Comparison of ENCODE assay signal across 13 cellular contexts in genomic region chr3:71461749-71462483, GRCh38.
A peak's percentile ranks its signal among the peaks of the same experiment; 100 is the strongest.
DNase-seq lines count a peak whose midpoint lies in the region; ATAC-seq and TF ChIP-seq lines count a peak whose summit lies in the region.
"Had no signal": no experiment of that assay in that cellular context is flagged by ENCODE, and none has a peak within 500 bp of the region (broad histone marks: within the 10 kb centered on the region; RNA-seq: fewer than 3 reads in every experiment).

No MANE protein-coding gene starts in this region.

- H3K14ac ChIP-seq in trophoblast cell (ENCODE audit: low read length) = no peak overlapping the region

- no peak overlapping the region for H3K23ac ChIP-seq in trophoblast cell (ENCODE audit: low read length)

- no CpG with 5 or more reads among the region's 9 CpGs for WGBS in trophoblast cell (ENCODE audit: extremely low coverage, insufficient coverage, insufficient read length)

- H3K18ac ChIP-seq in trophoblast cell (ENCODE audit: low read length) = no peak overlapping the region

- H2BK5ac ChIP-seq in trophoblast cell (ENCODE audit: low read depth, low read length, poor library complexity) = no peak overlapping the region

- no peak for DNase-seq in CD8-positive, alpha-beta memory T cell
- DNase-seq in M059J (ENCODE audit: low read depth) (peak; percentile 49), colonic mucosa (no peak), trophoblast cell (peak in 1 of 2 donors; percentile 67), MM.1S (no peak), foreskin melanocyte (no peak)
- DNase-seq: activated CD4-positive, alpha-beta T cell treated with anti-CD3 and anti-CD28 coated beads for 4 hours; activated naive CD4-positive, alpha-beta T cell; effector memory CD8-positive, alpha-beta T cell; H9; NCI-H1694 treated with DMSO at 0.1 percent for 48 hours; stimulated activated CD4-positive, alpha-beta T cell treated with anti-CD3 and anti-CD28 coated beads, Interleukin-4, amount 100 ng/mL, for 4 hours had no signal

- H3K9ac ChIP-seq in colonic mucosa (ENCODE audit: low read depth in 2 of 2, low read length in 2 of 2) = peak overlapping the region in 1 of 2 donors; percentile 35
- no peak overlapping the region for H3K9ac ChIP-seq in trophoblast cell (ENCODE audit: low read length)
- H3K9ac ChIP-seq in MM.1S (ENCODE audit: low read length) = no peak overlapping the region

- peaks cover 36% of the 10 kb centered on the region for H3K4me1 ChIP-seq in CD8-positive, alpha-beta memory T cell (ENCODE audit: insufficient read depth, low read length)
- H3K4me1 ChIP-seq in colonic mucosa (no peaks in the 10 kb centered on the region), trophoblast cell (ENCODE audit: control insufficient read depth in 1 of 2, insufficient read depth in 2 of 2, low read length in 2 of 2) (peaks cover 0 to 13% of the 10 kb centered on the region in 2 experiments), MM.1S (ENCODE audit: low read length) (peaks cover 1% of the 10 kb centered on the region)

- no peak overlapping the region for H3K4me3 ChIP-seq in CD8-positive, alpha-beta memory T cell (ENCODE audit: low read length)
- H3K4me3 ChIP-seq in colonic mucosa (peak overlapping the region; percentile 0), trophoblast cell (ENCODE audit: low read depth, low read length) (no peak overlapping the region), MM.1S (ENCODE audit: low read length) (no peak overlapping the region)

- ATAC-seq in HG03025 (IDR thresholded peaks at IDR 0.05; ENCODE audit: low FRiP score, unreplicated experiment) = no peak
- ATAC-seq: effector memory CD8-positive, alpha-beta T cell had no signal

- H2BK120ac ChIP-seq in trophoblast cell (ENCODE audit: insufficient read depth, low read length, poor library complexity) = peak overlapping the region; percentile 38

- no peaks in the 10 kb centered on the region for H3K9me3 Mint-ChIP-seq in CD8-positive, alpha-beta memory T cell
- H3K9me3 Mint-ChIP-seq: effector memory CD8-positive, alpha-beta T cell; H9 had no signal

- H2AFZ ChIP-seq in trophoblast cell (ENCODE audit: insufficient read depth, low read length, poor library complexity) = no peak overlapping the region
- no peak overlapping the region for H2AFZ ChIP-seq in MM.1S (ENCODE audit: low read length)

- no peaks in the 10 kb centered on the region for H4K20me1 ChIP-seq in MM.1S (ENCODE audit: insufficient read depth, low read length)

- no peaks in the 10 kb centered on the region for H3K9me2 ChIP-seq in MM.1S (replicated peaks; ENCODE audit: insufficient read depth, low read length)

- H3K36me3 ChIP-seq in CD8-positive, alpha-beta memory T cell (ENCODE audit: insufficient read depth, low read length) = peaks cover 5% of the 10 kb centered on the region
- H3K36me3 ChIP-seq in colonic mucosa = no peaks in the 10 kb centered on the region
- H3K36me3 ChIP-seq in trophoblast cell (ENCODE audit: control insufficient read depth in 1 of 2, insufficient read depth in 2 of 2, low read length in 2 of 2) = no peaks in the 10 kb centered on the region
- no peaks in the 10 kb centered on the region for H3K36me3 ChIP-seq in MM.1S (replicated peaks; ENCODE audit: insufficient read depth, low read length)

- no peak overlapping the region for H4K12ac ChIP-seq in trophoblast cell (ENCODE audit: low read depth, low read length)

- H3K27ac ChIP-seq in CD8-positive, alpha-beta memory T cell (ENCODE audit: low read depth, low read length) = no peak overlapping the region
- peak overlapping the region; percentile 66 for H3K27ac ChIP-seq in colonic mucosa
- peak overlapping the region; percentile 64 for H3K27ac ChIP-seq in trophoblast cell (ENCODE audit: low read depth, low read length)
- no peak overlapping the region for H3K27ac ChIP-seq in MM.1S (ENCODE audit: low read length)

- POLR2A ChIA-PET in CD8-positive, alpha-beta memory T cell (lab: Charles Lee) = interaction anchor here (0.6 kb wide), 1 partner anchor 13 kb away, joined by 3 read pairs; no protein-coding TSS in a partner anchor

- H3K79me2 ChIP-seq in trophoblast cell (ENCODE audit: control insufficient read depth, insufficient read depth, low read length, poor library complexity) = no peaks in the 10 kb centered on the region
- no peaks in the 10 kb centered on the region for H3K79me2 ChIP-seq in MM.1S (ENCODE audit: low read length)

- peaks cover 2% of the 10 kb centered on the region for H3K79me1 ChIP-seq in trophoblast cell (ENCODE audit: low read length)

- H3F3A ChIP-seq in MM.1S (ENCODE audit: insufficient read depth, low read length) = no peaks in the 10 kb centered on the region

- H3K27ac Mint-ChIP-seq in CD8-positive, alpha-beta memory T cell = peak overlapping the region; percentile 1 to 87 (median 36)

- H3K4me2 ChIP-seq in trophoblast cell (ENCODE audit: low read length) = peak overlapping the region; percentile 45
- no peak overlapping the region for H3K4me2 ChIP-seq in MM.1S (ENCODE audit: low read depth, low read length)

- peaks cover 29 to 47% (median 35%) of the 10 kb centered on the region in 3 donors for H3K36me3 Mint-ChIP-seq in CD8-positive, alpha-beta memory T cell

- CTCF ChIA-PET in CD8-positive, alpha-beta memory T cell (lab: Charles Lee) = interaction anchor here (0.7 to 1.4 kb wide), 3 partner anchors 11 to 44 kb away, joined by 3 read pairs; no protein-coding TSS in a partner anchor

- no peaks in the 10 kb centered on the region for H3K27me3 Mint-ChIP-seq in CD8-positive, alpha-beta memory T cell
- H3K27me3 Mint-ChIP-seq: effector memory CD8-positive, alpha-beta T cell had no signal

- intact Hi-C loops in colonic mucosa (cut with DNase I) = no loop called here

- H3K4me1 Mint-ChIP-seq in CD8-positive, alpha-beta memory T cell = peaks cover 50 to 83% (median 73%) of the 10 kb centered on the region in 3 donors

- peak overlapping the region; percentile 38 for H4K91ac ChIP-seq in trophoblast cell (ENCODE audit: low read depth, low read length)

- H3K4ac ChIP-seq in trophoblast cell (ENCODE audit: low read depth, low read length) = no peak overlapping the region

- H4K8ac ChIP-seq in trophoblast cell (ENCODE audit: low read depth, low read length) = peak overlapping the region; percentile 23

- no peaks in the 10 kb centered on the region for H3K9me3 ChIP-seq in CD8-positive, alpha-beta memory T cell (ENCODE audit: low read length)
- H3K9me3 ChIP-seq in colonic mucosa (no peaks in the 10 kb centered on the region), trophoblast cell (ENCODE audit: insufficient read depth, low read depth, low read length) (no peaks in the 10 kb centered on the region), MM.1S (replicated peaks; ENCODE audit: insufficient read depth, low read length) (no peaks in the 10 kb centered on the region)

- H3K4me3 Mint-ChIP-seq in CD8-positive, alpha-beta memory T cell = peak overlapping the region in 1 of 7 donors; percentile 34
- H3K4me3 Mint-ChIP-seq: effector memory CD8-positive, alpha-beta T cell; H9 had no signal

- TF ChIP-seq CTCF in colonic mucosa (IDR thresholded peaks at IDR 0.05) (no peak), MM.1S (IDR thresholded peaks at IDR 0.05; ENCODE audit: low read length) (no peak)

- H2AK5ac ChIP-seq in trophoblast cell (ENCODE audit: low read length) = no peak overlapping the region

- H3K27me3 ChIP-seq in CD8-positive, alpha-beta memory T cell (ENCODE audit: insufficient read depth, low read length, poor library complexity, severe bottlenecking) = no peaks in the 10 kb centered on the region
- no peaks in the 10 kb centered on the region for H3K27me3 ChIP-seq in colonic mucosa
- H3K27me3 ChIP-seq in trophoblast cell (ENCODE audit: insufficient read depth, low read length) = no peaks in the 10 kb centered on the region
- H3K27me3 ChIP-seq in MM.1S (replicated peaks; ENCODE audit: insufficient read depth, low read length) = no peaks in the 10 kb centered on the region

- H2BK12ac ChIP-seq in trophoblast cell (ENCODE audit: low read length) = no peak overlapping the region

Comparison
In these comparisons a context has a peak if more than half of its experiments do, and no peak if none do; other contexts are left out.
1. H3K27ac ChIP-seq: peak in colonic mucosa (single experiment) and trophoblast cell (single experiment); none in CD8-positive, alpha-beta memory T cell (single experiment) and MM.1S (single experiment).